24 cellular contexts compared by ENCODE assay signal in the genomic region with DNA sequence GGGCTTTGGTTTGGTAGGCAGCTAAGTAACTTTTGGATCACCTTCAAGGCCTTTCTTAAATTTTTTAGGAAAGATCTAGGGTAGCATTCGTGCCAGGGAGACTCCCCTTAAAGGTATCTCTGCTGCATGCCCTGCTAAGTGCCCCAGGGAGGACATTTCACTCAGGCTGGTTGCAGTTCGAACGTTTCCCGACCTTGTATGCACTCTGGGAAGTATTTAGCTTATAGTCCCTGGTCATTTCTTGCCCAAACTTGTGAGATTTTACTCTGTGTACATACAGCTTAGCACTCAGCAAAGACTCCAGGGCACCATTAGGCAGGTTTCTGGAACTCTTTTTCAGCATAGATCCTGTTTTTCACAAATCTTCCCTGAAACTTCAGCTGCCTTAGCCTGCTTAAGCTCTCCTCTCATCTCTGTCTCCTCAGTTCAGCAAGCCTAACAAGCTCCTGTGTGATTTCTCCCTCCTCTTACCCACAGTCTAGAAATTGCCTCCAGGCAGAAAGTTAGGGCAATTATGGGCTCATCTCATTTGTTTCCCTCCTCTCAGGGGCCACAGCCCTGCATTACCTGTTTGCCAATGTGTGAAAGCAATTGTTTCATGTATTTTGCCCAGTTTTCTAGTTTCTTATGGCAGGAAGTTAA.
DNase-seq lines count a peak whose midpoint lies in the region; ATAC-seq and TF ChIP-seq lines count a peak whose summit lies in the region.
"Had no signal": no experiment of that assay in that cellular context is flagged by ENCODE, and none has a peak within 500 bp of the region (broad histone marks: within the 10 kb centered on the region; RNA-seq: fewer than 3 reads in every experiment).

No MANE protein-coding gene starts in this region.

- H4K12ac ChIP-seq in trophoblast cell (ENCODE audit: low read depth, low read length) = no peak overlapping the region

- intact Hi-C loops in heart left ventricle (cut with DNase I) = no loop called here

- H3K23ac ChIP-seq in H9 (ENCODE audit: insufficient read length, low read depth, low read length) (no peak overlapping the region), trophoblast cell (ENCODE audit: low read length) (no peak overlapping the region)

- no peak overlapping the region for H3K4me3 ChIP-seq in adipocyte (ENCODE audit: low read length)
- H3K4me3 ChIP-seq in heart left ventricle = no peak overlapping the region
- H3K4me3 ChIP-seq in trophoblast cell (ENCODE audit: low read depth, low read length) = no peak overlapping the region
- H3K4me3 ChIP-seq: BLaER1 treated with 17β-estradiol and CSF1 and Interleukin-3, amounts not matched to agents 10 nM and 100 nM; lower lobe of right lung had no signal

- no peak overlapping the region for H2BK20ac ChIP-seq in H9 (ENCODE audit: low read depth, low read length, poor library complexity, severe bottlenecking)

- no peak overlapping the region for H2BK15ac ChIP-seq in H9 (ENCODE audit: low read depth, low read length)

- H2AK5ac ChIP-seq in H9 (ENCODE audit: insufficient read length, low read length) (no peak overlapping the region), trophoblast cell (ENCODE audit: low read length) (no peak overlapping the region)

- WGBS in H9 (ENCODE audit: extremely low coverage, insufficient read length, low lambda C conversion rate) = no CpG with 5 or more reads among the region's 4 CpGs
- WGBS in heart left ventricle, 4 donors = 35 to 65% (median 48%) methylated on average over 4 of the region's 4 CpGs
- no CpG with 5 or more reads among the region's 4 CpGs for WGBS in trophoblast cell (ENCODE audit: extremely low coverage, insufficient coverage, insufficient read length)

- H3K56ac ChIP-seq in H9 (ENCODE audit: insufficient read length, low read depth, low read length) = no peak overlapping the region

- no peak overlapping the region for H3K18ac ChIP-seq in H9 (ENCODE audit: insufficient read length, low read depth, low read length)
- H3K18ac ChIP-seq in trophoblast cell (ENCODE audit: low read length) = no peak overlapping the region

- H3K79me1 ChIP-seq in H9 (ENCODE audit: insufficient read depth, low read depth, low read length, poor library complexity, severe bottlenecking) = no peaks in the 10 kb centered on the region
- no peaks in the 10 kb centered on the region for H3K79me1 ChIP-seq in trophoblast cell (ENCODE audit: low read length)

- TF ChIP-seq CTCF in H9 (conservative IDR thresholded peaks at IDR 0.05) (no peak), heart left ventricle (IDR thresholded peaks at IDR 0.05) (no peak), HFFc6 (IDR thresholded peaks at IDR 0.05) (no peak)

- H3K14ac ChIP-seq in H9 (ENCODE audit: insufficient read depth, low read length) = no peak overlapping the region
- H3K14ac ChIP-seq in trophoblast cell (ENCODE audit: low read length) = no peak overlapping the region

- 0 out of 7 replicates have a peak, but pooled peaks cover 0 to 1% (median 0%) of the 10 kb centered on the region in 3 experiments for H3K36me3 Mint-ChIP-seq in H9 (ENCODE audit: insufficient read depth in 1 of 3, low read depth in 3 of 3)
- H3K36me3 Mint-ChIP-seq in HFFc6 (ENCODE audit: low read depth) = no peaks in the 10 kb centered on the region

- H3K23me2 ChIP-seq in H9 (ENCODE audit: insufficient read length, low read depth, low read length, poor library complexity, severe bottlenecking) = no peaks in the 10 kb centered on the region

- H3K4ac ChIP-seq in H9 (ENCODE audit: low read depth, low read length) (no peak overlapping the region), trophoblast cell (ENCODE audit: low read depth, low read length) (no peak overlapping the region)

- no peaks in the 10 kb centered on the region for H4K20me1 ChIP-seq in H9 (ENCODE audit: control insufficient read depth, insufficient read depth, insufficient read length)
- H4K20me1 ChIP-seq: BLaER1 treated with 17β-estradiol and CSF1 and Interleukin-3, amounts not matched to agents 10 nM and 100 nM had no signal

- H3K79me2 ChIP-seq in H9 (ENCODE audit: insufficient read depth, low read length) (no peaks in the 10 kb centered on the region), trophoblast cell (ENCODE audit: control insufficient read depth, insufficient read depth, low read length, poor library complexity) (no peaks in the 10 kb centered on the region)

- H3K27me3 Mint-ChIP-seq in H9 (ENCODE audit: low read depth) (no peaks in the 10 kb centered on the region), HFFc6 (ENCODE audit: insufficient read depth) (no peaks in the 10 kb centered on the region)
- H3K27me3 Mint-ChIP-seq: activated naive CD8-positive, alpha-beta T cell had no signal

- no peaks in the 10 kb centered on the region for H3K9me3 ChIP-seq in H9 (ENCODE audit: control insufficient read depth, low read depth, low read length)
- H3K9me3 ChIP-seq in adipocyte (ENCODE audit: control insufficient read depth, low read length) = peaks cover 6% of the 10 kb centered on the region
- peaks cover 0 to 8% (median 0%) of the 10 kb centered on the region in 12 donors for H3K9me3 ChIP-seq in heart left ventricle
- H3K9me3 ChIP-seq in trophoblast cell (ENCODE audit: insufficient read depth, low read depth, low read length) = no peaks in the 10 kb centered on the region
- H3K9me3 ChIP-seq: BLaER1 treated with 17β-estradiol and CSF1 and Interleukin-3, amounts not matched to agents 10 nM and 100 nM; lower lobe of right lung had no signal

- peak; percentile 50 to 62 (median 60) for ATAC-seq in heart left ventricle
- no peak for ATAC-seq in GM21526 (IDR thresholded peaks at IDR 0.05; ENCODE audit: low FRiP score, unreplicated experiment)
- ATAC-seq in HG02642 (IDR thresholded peaks at IDR 0.05; ENCODE audit: poor library complexity, unreplicated experiment) = no peak
- ATAC-seq: activated CD8-positive, alpha-beta T cell treated with anti-CD3 and anti-CD28 coated beads, Interleukin-2, amount 10 ng/mL, durations not matched to agents 7 days and 5 days; HepG2; lower lobe of right lung had no signal

- H2AFZ ChIP-seq in H9 (ENCODE audit: low read length) = no peak overlapping the region
- H2AFZ ChIP-seq in trophoblast cell (ENCODE audit: insufficient read depth, low read length, poor library complexity) = no peak overlapping the region

- H3K27me3 ChIP-seq in H9 (ENCODE audit: insufficient read depth, low read length) (no peaks in the 10 kb centered on the region), adipocyte (replicated peaks; ENCODE audit: control insufficient read depth, insufficient read depth, low read length) (no peaks in the 10 kb centered on the region), heart left ventricle (no peaks in the 10 kb centered on the region), trophoblast cell (ENCODE audit: insufficient read depth, low read length) (no peaks in the 10 kb centered on the region)
- H3K27me3 ChIP-seq: BLaER1 treated with 17β-estradiol and CSF1 and Interleukin-3, amounts not matched to agents 10 nM and 100 nM had no signal

- no peak overlapping the region for H3T11ph ChIP-seq in H9 (ENCODE audit: low read length)

- H2BK120ac ChIP-seq in H9 (ENCODE audit: low read depth, low read length, poor library complexity, severe bottlenecking) = no peak overlapping the region
- no peak overlapping the region for H2BK120ac ChIP-seq in trophoblast cell (ENCODE audit: insufficient read depth, low read length, poor library complexity)

- no peak overlapping the region for H2BK5ac ChIP-seq in H9 (ENCODE audit: insufficient read length, low read length)
- no peak overlapping the region for H2BK5ac ChIP-seq in trophoblast cell (ENCODE audit: low read depth, low read length, poor library complexity)

- H3K4me2 ChIP-seq in H9 (ENCODE audit: insufficient read depth, insufficient read length, low read length) (no peak overlapping the region), trophoblast cell (ENCODE audit: low read length) (no peak overlapping the region)
- H3K4me2 ChIP-seq: BLaER1 treated with 17β-estradiol and CSF1 and Interleukin-3, amounts not matched to agents 10 nM and 100 nM had no signal

- H3K4me1 ChIP-seq in H9 (ENCODE audit: insufficient read depth, low read length) (no peaks in the 10 kb centered on the region), adipocyte (ENCODE audit: control insufficient read depth, insufficient read depth, low read length) (peaks cover 32% of the 10 kb centered on the region), heart left ventricle (peaks cover 0 to 35% (median 6%) of the 10 kb centered on the region in 12 donors), trophoblast cell (ENCODE audit: control insufficient read depth in 1 of 2, insufficient read depth in 2 of 2, low read length in 2 of 2) (peaks cover 5 to 7% of the 10 kb centered on the region in 2 experiments)
- H3K4me1 ChIP-seq: BLaER1 treated with 17β-estradiol and CSF1 and Interleukin-3, amounts not matched to agents 10 nM and 100 nM; lower lobe of right lung had no signal

- no peak overlapping the region for H3K27ac ChIP-seq in H9 (ENCODE audit: insufficient read length, low read depth, low read length)
- peak overlapping the region in 8 of 12 donors; percentile 8 to 45 (median 34) for H3K27ac ChIP-seq in heart left ventricle
- peak overlapping the region; percentile 46 for H3K27ac ChIP-seq in trophoblast cell (ENCODE audit: low read depth, low read length)
- H3K27ac ChIP-seq: BLaER1 treated with 17β-estradiol and CSF1 and Interleukin-3, amounts not matched to agents 10 nM and 100 nM; lower lobe of right lung had no signal

- H2BK12ac ChIP-seq in H9 (ENCODE audit: insufficient read length, low read depth, low read length) = no peak overlapping the region
- no peak overlapping the region for H2BK12ac ChIP-seq in trophoblast cell (ENCODE audit: low read length)

- H4K8ac ChIP-seq in H9 (replicated peaks; ENCODE audit: insufficient read length, low read depth, low read length) (no peak overlapping the region), trophoblast cell (ENCODE audit: low read depth, low read length) (no peak overlapping the region)

- H3K9me3 Mint-ChIP-seq in H9 (no peaks in the 10 kb centered on the region), HFFc6 (no peaks in the 10 kb centered on the region)
- H3K9me3 Mint-ChIP-seq: brain had no signal

- no peak overlapping the region for H4K91ac ChIP-seq in H9 (ENCODE audit: insufficient read length, low read depth, low read length)
- no peak overlapping the region for H4K91ac ChIP-seq in trophoblast cell (ENCODE audit: low read depth, low read length)

- H3K4me3 Mint-ChIP-seq in H9 = no peak overlapping the region
- H3K4me3 Mint-ChIP-seq in HFFc6 = no peak overlapping the region
- H3K4me3 Mint-ChIP-seq: activated CD8-positive, alpha-beta T cell treated with anti-CD3 and anti-CD28 coated beads, Interleukin-2, amount 10 ng/mL, durations not matched to agents 7 days and 5 days; activated naive CD8-positive, alpha-beta T cell; brain had no signal

- no peak for DNase-seq in H9
- DNase-seq in adipocyte (ENCODE audit: low read depth) = peak; percentile 7
- DNase-seq in heart left ventricle = no peak
- DNase-seq in trophoblast cell = no peak
- DNase-seq in pons (ENCODE audit: low spot score) = no peak
- DNase-seq in HFFc6 = no peak
- DNase-seq: activated CD8-positive, alpha-beta T cell treated with anti-CD3 and anti-CD28 coated beads, Interleukin-2, amount 10 ng/mL, durations not matched to agents 7 days and 5 days; activated T-cell treated with anti-CD3 and anti-CD28 coated beads, Interleukin-2, amount 50 U/mL, for 48 hours; dermis blood vessel endothelial cell; H7; lower lobe of right lung; NCI-H1694; NCI-H226; NK-92 treated with Interleukin-12 subunit alpha and Interleukin-12 subunit beta, amount 100 ng/mL, for 24 hours; occipital lobe; stimulated activated CD4-positive, alpha-beta T cell treated with anti-CD3 and anti-CD28 coated beads, Interleukin-2, amount 100 ng/mL, for 24 hours; stimulated activated naive CD4-positive, alpha-beta T cell treated with Interleukin-2 at 50 U/mL for 16 hours; T1000 had no signal

- TF ChIP-seq POLR2A in heart left ventricle (IDR thresholded peaks at IDR 0.05) = no peak

- H3K9ac ChIP-seq in H9 (ENCODE audit: extremely low read depth, insufficient read length, low read length) (no peak overlapping the region), adipocyte (ENCODE audit: low read length) (no peak overlapping the region), trophoblast cell (ENCODE audit: low read length) (no peak overlapping the region)
- H3K9ac ChIP-seq: BLaER1 treated with 17β-estradiol and CSF1 and Interleukin-3, amounts not matched to agents 10 nM and 100 nM had no signal

- 0 out of 4 replicates have a peak, but pooled peaks cover 0 to 2% of the 10 kb centered on the region in 2 experiments for H3K4me1 Mint-ChIP-seq in H9
- peaks cover 6% of the 10 kb centered on the region for H3K4me1 Mint-ChIP-seq in HFFc6 (ENCODE audit: low read depth)
- H3K4me1 Mint-ChIP-seq: brain had no signal

- H3K36me3 ChIP-seq in adipocyte (ENCODE audit: control insufficient read depth, insufficient read depth, low read length, severe bottlenecking) = no peaks in the 10 kb centered on the region
- H3K36me3 ChIP-seq in heart left ventricle = no peaks in the 10 kb centered on the region
- H3K36me3 ChIP-seq in trophoblast cell (ENCODE audit: control insufficient read depth in 1 of 2, insufficient read depth in 2 of 2, low read length in 2 of 2) = peaks cover 0 to 1% of the 10 kb centered on the region in 2 experiments
- H3K36me3 ChIP-seq: lower lobe of right lung had no signal

- H4K5ac ChIP-seq in H9 (ENCODE audit: insufficient read length, low read depth, low read length) = no peak overlapping the region

- H3K27ac Mint-ChIP-seq in H9 = peak overlapping the region in 2 of 3 experiments; percentile 52 to 59; a peak in 2 of 7 replicates
- no peak overlapping the region for H3K27ac Mint-ChIP-seq in HFFc6
- H3K27ac Mint-ChIP-seq: activated CD8-positive, alpha-beta T cell treated with anti-CD3 and anti-CD28 coated beads, Interleukin-2, amount 10 ng/mL, durations not matched to agents 7 days and 5 days; activated naive CD8-positive, alpha-beta T cell had no signal

Comparison
In these comparisons a context has a peak if more than half of its experiments do, and no peak if none do; other contexts are left out.
1. ATAC-seq: peak in heart left ventricle (4 of 4); none in GM21526 (single experiment) and HG02642 (single experiment).